17 cellular contexts compared by ENCODE assay signal in genomic region chr17:72517413-72518237, GRCh38.
DNase-seq lines count a peak whose midpoint lies in the region; ATAC-seq and TF ChIP-seq lines count a peak whose summit lies in the region.
"Had no signal": no experiment of that assay in that cellular context is flagged by ENCODE, and none has a peak within 500 bp of the region (broad histone marks: within the 10 kb centered on the region; RNA-seq: fewer than 3 reads in every experiment).

No MANE protein-coding gene starts in this region.

- no peaks in the 10 kb centered on the region for H3K9me3 Mint-ChIP-seq in GM23338
- H3K9me3 Mint-ChIP-seq in WTC11: no peaks in the 10 kb centered on the region

- H3K4me3 ChIP-seq in GM23338 (no peak overlapping the region), testis (no peak overlapping the region)
- H3K4me3 ChIP-seq: gastrocnemius medialis, SK-N-MC, spleen had no signal

- H3K79me2 ChIP-seq in GM23338 (replicated peaks; ENCODE audit: insufficient read depth): no peaks in the 10 kb centered on the region

- intact Hi-C loops in testis (cut with DNase I; ENCODE audit: low total_unique reads): no loop called here

- DNase-seq in GM23338 (ENCODE audit: low spot score) (no peak), WTC11 (ENCODE audit: low spot score) (no peak), testis (no peak)
- DNase-seq in stimulated activated CD4-positive, alpha-beta T cell treated with anti-CD3 and anti-CD28 coated beads, Interleukin-2, amount 100 ng/mL, for 24 hours: no peak
- DNase-seq: activated CD8-positive, alpha-beta memory T cell treated with anti-CD3 and anti-CD28 coated beads for 24 hours; mesendoderm; NCI-H1417; NCI-H2171; NCI-H774; spleen had no signal

- H3K4me3 Mint-ChIP-seq in GM23338 (no peak overlapping the region), WTC11 (no peak overlapping the region)
- H3K4me3 Mint-ChIP-seq: activated naive CD8-positive, alpha-beta T cell had no signal

- H3K9me2 ChIP-seq in GM23338 (ENCODE audit: insufficient read depth): no peaks in the 10 kb centered on the region

- no peak for TF ChIP-seq CTCF in GM23338 (conservative IDR thresholded peaks at IDR 0.05; ENCODE audit: low read depth in 2 of 2)
- no peak for TF ChIP-seq CTCF in WTC11 (IDR thresholded peaks at IDR 0.05)
- TF ChIP-seq CTCF in testis (IDR thresholded peaks at IDR 0.05): no peak

- POLR2A ChIA-PET in WTC11 (lab: Charles Lee): no interaction called here

- H3K4me2 ChIP-seq in GM23338: no peak overlapping the region

- ATAC-seq in GM23338: no peak
- no peak for ATAC-seq in WTC11
- ATAC-seq in GM18868 (IDR thresholded peaks at IDR 0.05; ENCODE audit: unreplicated experiment): no peak
- no peak for ATAC-seq in HG02610 (IDR thresholded peaks at IDR 0.05; ENCODE audit: unreplicated experiment)

- H3K27ac Mint-ChIP-seq in GM23338: no peak overlapping the region
- H3K27ac Mint-ChIP-seq in WTC11: peak overlapping the region; percentile 74; the same call in 1 of the 2 replicates
- H3K27ac Mint-ChIP-seq: activated naive CD8-positive, alpha-beta T cell had no signal

- no peaks in the 10 kb centered on the region for H3F3A ChIP-seq in GM23338 (replicated peaks; ENCODE audit: low read depth)

- CTCF ChIA-PET in WTC11 (lab: Charles Lee): no interaction called here

- H3K27ac ChIP-seq in GM23338 (ENCODE audit: low read depth) (no peak overlapping the region), layer of hippocampus (ENCODE audit: low read depth, low read length) (peak overlapping the region; percentile 66), testis (peak overlapping the region; percentile 53 to 77)
- H3K27ac ChIP-seq: epithelial cell of prostate, gastrocnemius medialis, SK-N-MC, spleen had no signal

- H2AFZ ChIP-seq in GM23338: peak overlapping the region; percentile 63

- H3K9me3 ChIP-seq in testis: no peaks in the 10 kb centered on the region
- H3K9me3 ChIP-seq: gastrocnemius medialis, spleen had no signal

- TF ChIP-seq POLR2A in testis (IDR thresholded peaks at IDR 0.05): no peak

- H4K20me1 ChIP-seq in GM23338 (replicated peaks; ENCODE audit: insufficient read depth): no peaks in the 10 kb centered on the region

- WGBS in testis, 2 donors: 55 to 74% methylated on average over 8 of the region's 8 CpGs

- H3K4me1 Mint-ChIP-seq in GM23338 (peaks cover 48% of the 10 kb centered on the region), WTC11 (peaks cover 45% of the 10 kb centered on the region)

- H3K36me3 Mint-ChIP-seq in GM23338 (ENCODE audit: low read depth): no peaks in the 10 kb centered on the region
- H3K36me3 Mint-ChIP-seq in WTC11: no peaks in the 10 kb centered on the region
- H3K36me3 Mint-ChIP-seq: activated naive CD8-positive, alpha-beta T cell had no signal

- no peaks in the 10 kb centered on the region for H3K27me3 ChIP-seq in GM23338 (ENCODE audit: insufficient read depth)
- peaks cover 2% of the 10 kb centered on the region for H3K27me3 ChIP-seq in layer of hippocampus (ENCODE audit: control insufficient read depth, insufficient read depth, low read length)
- no peaks in the 10 kb centered on the region for H3K27me3 ChIP-seq in testis
- H3K27me3 ChIP-seq: gastrocnemius medialis had no signal

- H3K27me3 Mint-ChIP-seq in GM23338 (ENCODE audit: insufficient read depth, low read depth, poor library complexity) (peaks cover 3% of the 10 kb centered on the region), WTC11 (ENCODE audit: low read depth) (no peaks in the 10 kb centered on the region)

- H3K4me1 ChIP-seq in GM23338 (ENCODE audit: insufficient read depth): peaks cover 17% of the 10 kb centered on the region
- H3K4me1 ChIP-seq in testis: peaks cover 44% of the 10 kb centered on the region
- H3K4me1 ChIP-seq: gastrocnemius medialis, spleen had no signal

- H3K36me3 ChIP-seq in GM23338 (ENCODE audit: insufficient read depth): no peaks in the 10 kb centered on the region
- no peaks in the 10 kb centered on the region for H3K36me3 ChIP-seq in testis (ENCODE audit: low read depth, missing control alignments)
- H3K36me3 ChIP-seq: gastrocnemius medialis, spleen had no signal

TF ChIP-seq in GM23338, 12 proteins besides CTCF, POLR2A, EP300 and RAD21:
- TF ChIP-seq ZNF114 (CRISPR knock-in tag; IDR thresholded peaks at IDR 0.05): no peak

TF ChIP-seq in WTC11, 78 proteins besides CTCF, POLR2A, EP300 and RAD21:
- TF ChIP-seq CREB1 (CRISPR knock-in tag; IDR thresholded peaks at IDR 0.05) (no peak), NR1H2 (CRISPR knock-in tag; IDR thresholded peaks at IDR 0.05) (no peak), ZNF396 (CRISPR knock-in tag; IDR thresholded peaks at IDR 0.05; ENCODE audit: borderline replicate concordance) (no peak), PRDM15 (CRISPR knock-in tag; IDR thresholded peaks at IDR 0.05) (no peak), TEAD4 (CRISPR knock-in tag; IDR thresholded peaks at IDR 0.05) (no peak), ESRRA (CRISPR knock-in tag; IDR thresholded peaks at IDR 0.05; ENCODE audit: borderline replicate concordance) (no peak), NR2C2 (CRISPR knock-in tag; IDR thresholded peaks at IDR 0.05) (no peak), FOXP4 (CRISPR knock-in tag; IDR thresholded peaks at IDR 0.05) (no peak), ZNF263 (CRISPR knock-in tag; IDR thresholded peaks at IDR 0.05; ENCODE audit: low read depth) (no peak), ZNF317 (CRISPR knock-in tag; IDR thresholded peaks at IDR 0.05; ENCODE audit: borderline replicate concordance, low read depth) (no peak)
